Comparison of ENCODE assay signal across 9 cellular contexts in genomic region chr13:32284927-32285632, GRCh38. TPM values are rescaled to one million over a fixed set of nuclear protein-coding genes. Genes with fewer than 3 reads are reported as not detected.
DNase-seq lines count a peak whose midpoint lies in the region; ATAC-seq and TF ChIP-seq lines count a peak whose summit lies in the region.
"Had no signal": no experiment of that assay in that cellular context is flagged by ENCODE, and none has a peak within 500 bp of the region (broad histone marks: within the 10 kb centered on the region; RNA-seq: fewer than 3 reads in every experiment).

No MANE protein-coding gene starts in this region.

- DNase-seq in LHCN-M2 (ENCODE audit: low read depth) (peak; percentile 86), lung (ENCODE audit: low spot score) (peak; percentile 37), testis (peak; percentile 65)
- no peak for DNase-seq in activated naive CD4-positive, alpha-beta T cell treated with Interleukin-2 at 50 U/mL for 16 hours
- DNase-seq in activated T-helper 2 cell treated with anti-CD3 and anti-CD28 coated beads, Interferon-gamma antibody, Interleukin-2, Interleukin-4, amounts not matched to agents 10 μg/mL and 5 μg/mL and 100 μg/mL, durations not matched to agents 14 hours and 24 hours and 36 hours (ENCODE audit: low spot score): no peak
- DNase-seq: NCI-H510A had no signal

- H3K27me3 ChIP-seq in ectodermal cell (ENCODE audit: control insufficient read depth, insufficient read depth, low read length, poor library complexity, severe bottlenecking) (no peaks in the 10 kb centered on the region), lung (ENCODE audit: control insufficient read depth, insufficient read depth) (no peaks in the 10 kb centered on the region), testis (no peaks in the 10 kb centered on the region)

- H3K9me3 Mint-ChIP-seq in activated T-helper 2 cell treated with anti-CD3 and anti-CD28 coated beads, Interferon-gamma antibody, Interleukin-2, Interleukin-4, amounts not matched to agents 10 μg/mL and 5 μg/mL and 100 μg/mL, durations not matched to agents 14 hours and 24 hours and 36 hours: no peaks in the 10 kb centered on the region

- peak overlapping the region; percentile 45 for H3K27ac ChIP-seq in ectodermal cell (ENCODE audit: insufficient read depth, low read depth, low read length, poor library complexity, severe bottlenecking)
- peak overlapping the region in 1 of 2 donors; percentile 70 for H3K27ac ChIP-seq in lung (ENCODE audit: low read depth in 1 of 2, low read length in 1 of 2)
- H3K27ac ChIP-seq in testis: peak overlapping the region; percentile 63 to 78

- intact Hi-C loops in testis (cut with DNase I; ENCODE audit: low total_unique reads): no loop called here
- intact Hi-C loops in activated T-helper 2 cell treated with anti-CD3 and anti-CD28 coated beads, Interferon-gamma antibody, Interleukin-2, Interleukin-4, amounts not matched to agents 10 μg/mL and 5 μg/mL and 100 μg/mL, durations not matched to agents 14 hours and 24 hours and 36 hours (cut with micrococcal nuclease): no loop called here

- H3K4me1 ChIP-seq in ectodermal cell (ENCODE audit: control insufficient read depth, insufficient read depth, low read length) (peaks cover 8% of the 10 kb centered on the region), lung (ENCODE audit: control insufficient read depth in 2 of 2, insufficient read depth in 2 of 2, low read length in 2 of 2) (peaks cover 0 to 21% of the 10 kb centered on the region in 2 donors), testis (peaks cover 19% of the 10 kb centered on the region)

- 55 to 66% methylated on average over 5 to 6 of the region's 6 CpGs for WGBS in ectodermal cell, 2 experiments
- WGBS in lung, 2 donors: 35 to 59% methylated on average over 6 of the region's 6 CpGs
- WGBS in testis, 2 donors: 21 to 29% methylated on average over 6 of the region's 6 CpGs

- H3K36me3 ChIP-seq in ectodermal cell (ENCODE audit: control insufficient read depth, insufficient read depth, low read length) (no peaks in the 10 kb centered on the region), lung (ENCODE audit: control insufficient read depth in 2 of 2, insufficient read depth in 2 of 2, low read length in 2 of 2) (peaks cover 8 to 28% of the 10 kb centered on the region in 2 donors), testis (ENCODE audit: low read depth, missing control alignments) (no peaks in the 10 kb centered on the region)

- H3K9me3 ChIP-seq in ectodermal cell (ENCODE audit: control insufficient read depth, low read length) (no peaks in the 10 kb centered on the region), lung (ENCODE audit: control insufficient read depth in 2 of 2, insufficient read depth in 1 of 2, low read length in 1 of 2) (no peaks in the 10 kb centered on the region), testis (no peaks in the 10 kb centered on the region)

- H3K4me1 Mint-ChIP-seq in activated T-helper 2 cell treated with anti-CD3 and anti-CD28 coated beads, Interferon-gamma antibody, Interleukin-2, Interleukin-4, amounts not matched to agents 10 μg/mL and 5 μg/mL and 100 μg/mL, durations not matched to agents 14 hours and 24 hours and 36 hours (ENCODE audit: low read depth): no peaks in the 10 kb centered on the region

- no peak overlapping the region for H3K4me3 Mint-ChIP-seq in activated T-helper 2 cell treated with anti-CD3 and anti-CD28 coated beads, Interferon-gamma antibody, Interleukin-2, Interleukin-4, amounts not matched to agents 10 μg/mL and 5 μg/mL and 100 μg/mL, durations not matched to agents 14 hours and 24 hours and 36 hours (ENCODE audit: low read depth)

- H3K27ac Mint-ChIP-seq in activated T-helper 2 cell treated with anti-CD3 and anti-CD28 coated beads, Interferon-gamma antibody, Interleukin-2, Interleukin-4, amounts not matched to agents 10 μg/mL and 5 μg/mL and 100 μg/mL, durations not matched to agents 14 hours and 24 hours and 36 hours: no peak overlapping the region

- no peak for TF ChIP-seq POLR2A in testis (IDR thresholded peaks at IDR 0.05)

- TF ChIP-seq CTCF in lung (IDR thresholded peaks at IDR 0.05; ENCODE audit: control extremely low read depth, extremely low read depth): no peak
- TF ChIP-seq CTCF in testis (IDR thresholded peaks at IDR 0.05): no peak

- H3K27me3 Mint-ChIP-seq in activated T-helper 2 cell treated with anti-CD3 and anti-CD28 coated beads, Interferon-gamma antibody, Interleukin-2, Interleukin-4, amounts not matched to agents 10 μg/mL and 5 μg/mL and 100 μg/mL, durations not matched to agents 14 hours and 24 hours and 36 hours (ENCODE audit: low read depth): no peaks in the 10 kb centered on the region

- no peak overlapping the region for H3K4me3 ChIP-seq in ectodermal cell (ENCODE audit: insufficient read depth, low read depth, low read length)
- H3K4me3 ChIP-seq in lung: no peak overlapping the region
- H3K4me3 ChIP-seq in testis: no peak overlapping the region

- peaks cover 6% of the 10 kb centered on the region for H3K36me3 Mint-ChIP-seq in activated T-helper 2 cell treated with anti-CD3 and anti-CD28 coated beads, Interferon-gamma antibody, Interleukin-2, Interleukin-4, amounts not matched to agents 10 μg/mL and 5 μg/mL and 100 μg/mL, durations not matched to agents 14 hours and 24 hours and 36 hours (ENCODE audit: low read depth)

- no peak for ATAC-seq in lung (ENCODE audit: insufficient read depth, low FRiP score)
- ATAC-seq in GM19023 (IDR thresholded peaks at IDR 0.05; ENCODE audit: unreplicated experiment): no peak
- ATAC-seq in GM21723 (IDR thresholded peaks at IDR 0.05; ENCODE audit: unreplicated experiment): no peak

RNA-seq across cellular contexts. Expression of gene ZAR1L, which starts 30.1 kb away (rescaled TPM):
- total RNA-seq in LHCN-M2 (2014; rRNA removed) (not detected in 2 replicates), lung (not detected), testis (under 1 TPM in 1 of 2 donors, not detected in 1; 0.62 TPM)
- polyA plus RNA-seq in LHCN-M2 (2012): not detected
- not detected for polyA plus RNA-seq in ectodermal cell (2013, experiment 1 of 4)
- 0.41 TPM for polyA plus RNA-seq in ectodermal cell (2013, experiment 2 of 4)
- 0.43 TPM for polyA plus RNA-seq in ectodermal cell (2013, experiment 3 of 4)
- polyA plus RNA-seq in ectodermal cell (2013, experiment 4 of 4): 0.57 TPM
- polyA plus RNA-seq in lung (not detected), testis (ENCODE audit: insufficient read depth, low read depth, low replicate concordance) (0.78 TPM)
- total RNA-seq in activated T-helper 2 cell treated with anti-CD3 and anti-CD28 coated beads, Interferon-gamma antibody, Interleukin-2, Interleukin-4, amounts not matched to agents 10 μg/mL and 5 μg/mL and 100 μg/mL, durations not matched to agents 14 hours and 24 hours and 36 hours: not detected in 2 replicates

RNA-seq across cellular contexts. Expression of gene BRCA2, which starts 30.2 kb away (rescaled TPM):
- total RNA-seq in LHCN-M2 (2014; rRNA removed): 22.7 and 24.8 TPM in 2 replicates
- 2.6 TPM for polyA plus RNA-seq in LHCN-M2 (2012)
- polyA plus RNA-seq in ectodermal cell (2013, experiment 1 of 4): 14.9 TPM
- polyA plus RNA-seq in ectodermal cell (2013, experiment 2 of 4): 14.4 TPM
- polyA plus RNA-seq in ectodermal cell (2013, experiment 3 of 4): 8.9 TPM
- polyA plus RNA-seq in ectodermal cell (2013, experiment 4 of 4): 10.1 TPM
- total RNA-seq in lung: 10 to 100 TPM in 1 of 2 donors, 1 to 10 TPM in 1; 3.7 to 12.8 TPM
- 1 to 10 TPM in 1 of 2 donors, under 1 TPM in 1; 0.85 to 1.1 TPM for polyA plus RNA-seq in lung
- total RNA-seq in testis: 10 to 100 TPM; 13.6 to 19.4 TPM
- 4.9 TPM for polyA plus RNA-seq in testis (ENCODE audit: insufficient read depth, low read depth, low replicate concordance)
- total RNA-seq in activated T-helper 2 cell treated with anti-CD3 and anti-CD28 coated beads, Interferon-gamma antibody, Interleukin-2, Interleukin-4, amounts not matched to agents 10 μg/mL and 5 μg/mL and 100 μg/mL, durations not matched to agents 14 hours and 24 hours and 36 hours: 18.6 and 19.4 TPM in 2 replicates

Comparison
In these comparisons a context has a peak if more than half of its experiments do, and no peak if none do; other contexts are left out.
1. DNase-seq: peak in LHCN-M2 (single experiment), lung (single experiment) and testis (single experiment); none in activated naive CD4-positive, alpha-beta T cell treated with Interleukin-2 at 50 U/mL for 16 hours (single experiment) and activated T-helper 2 cell treated with anti-CD3 and anti-CD28 coated beads, Interferon-gamma antibody, Interleukin-2, Interleukin-4, amounts not matched to agents 10 μg/mL and 5 μg/mL and 100 μg/mL, durations not matched to agents 14 hours and 24 hours and 36 hours (single experiment).